In the genomic region with DNA sequence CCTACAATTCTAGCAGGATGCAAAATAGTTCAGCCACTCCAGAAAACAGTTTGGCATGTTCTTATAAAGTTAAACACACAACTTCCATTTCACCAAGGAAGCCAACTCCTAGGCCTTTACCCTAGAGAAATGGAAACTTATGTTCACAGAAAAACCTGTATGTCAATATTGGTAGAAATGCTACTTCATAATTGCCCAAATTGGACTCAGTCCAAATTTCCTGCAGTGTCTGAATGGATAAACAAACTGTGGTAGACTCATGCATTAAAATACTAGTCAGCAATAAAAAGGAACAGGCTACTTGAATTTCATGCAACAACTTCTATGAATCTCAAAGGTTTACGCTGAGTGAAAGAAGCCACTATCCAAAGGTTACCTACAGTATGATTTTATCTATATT, we compare ENCODE assay signal across 15 cellular contexts.
"Had no signal": no experiment of that assay in that cellular context is flagged by ENCODE, and none has a peak within 500 bp of the region (broad histone marks: within the 10 kb centered on the region; RNA-seq: fewer than 3 reads in every experiment).

No MANE protein-coding gene starts in this region.

- DNase-seq: effector memory CD8-positive, alpha-beta T cell; foreskin keratinocyte; left colon; left ventricle myocardium superior; mesenchymal stem cell; midbrain; nucleus accumbens; ovary; small intestine; stimulated activated CD4-positive, alpha-beta T cell treated with anti-CD3 and anti-CD28 coated beads, Interleukin-12 subunit alpha, Interleukin-12 subunit beta, amount 100 ng/mL, for 4 hours; stimulated activated CD4-positive, alpha-beta T cell treated with anti-CD3 and anti-CD28 coated beads, Interleukin-2, amount 100 ng/mL, for 48 hours; stimulated activated naive CD4-positive, alpha-beta T cell treated with Interleukin-2 at 50 U/mL for 16 hours had no signal

- H3K27ac ChIP-seq: foreskin keratinocyte, hepatocyte, neural progenitor cell, ovary, right atrium auricular region had no signal
